In the genomic region with DNA sequence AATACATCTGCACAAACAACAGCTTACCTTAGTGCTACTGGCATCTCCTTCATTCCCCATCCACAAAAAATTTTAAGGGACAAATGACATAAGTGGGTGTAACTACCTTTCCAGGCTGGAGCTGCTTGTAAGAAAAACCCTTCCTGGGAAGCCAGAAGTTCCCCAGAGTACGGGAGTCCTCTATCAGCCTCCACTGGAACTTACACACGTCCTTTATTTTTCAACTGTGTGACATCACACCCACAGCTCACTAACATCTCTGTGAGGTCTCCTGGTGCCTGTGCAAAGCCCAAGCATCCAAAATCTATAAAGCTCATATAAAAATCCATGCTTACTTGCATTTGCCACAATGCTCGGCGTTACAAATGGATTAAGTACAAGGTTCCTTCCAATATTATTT, we compare ENCODE assay signal across 9 cellular contexts. TPM values are rescaled to one million over a fixed set of nuclear protein-coding genes. Genes with fewer than 3 reads are reported as not detected.
DNase-seq lines count a peak whose midpoint lies in the region; ATAC-seq, FAIRE-seq and TF ChIP-seq lines count a peak whose summit lies in the region.
"Had no signal": no experiment of that assay in that cellular context is flagged by ENCODE, and none has a peak within 500 bp of the region (broad histone marks: within the 10 kb centered on the region; RNA-seq: fewer than 3 reads in every experiment).

No MANE protein-coding gene starts in this region.

- peak overlapping the region; percentile 54 for H3K4me3 Mint-ChIP-seq in natural killer cell treated with Interleukin-12 subunit alpha and Interleukin-12 subunit beta and Interleukin-15 and Interleukin-18, amount 100 ng/mL, for 72 hours
- H3K4me3 Mint-ChIP-seq in natural killer cell (no peak overlapping the region), CD14-positive monocyte (peak overlapping the region in 1 of 2 donors; percentile 37)
- H3K4me3 Mint-ChIP-seq in activated naive CD8-positive, alpha-beta T cell treated with anti-CD3 and anti-CD28 coated beads, Interleukin-2, amount 50 U/mL, for 24 hours = peak overlapping the region; percentile 77

- no peak overlapping the region for H3K27ac Mint-ChIP-seq in natural killer cell treated with Interleukin-12 subunit alpha and Interleukin-12 subunit beta and Interleukin-15 and Interleukin-18, amount 100 ng/mL, for 72 hours
- H3K27ac Mint-ChIP-seq in natural killer cell = peak overlapping the region in 1 of 2 donors; percentile 74
- H3K27ac Mint-ChIP-seq in activated naive CD8-positive, alpha-beta T cell treated with anti-CD3 and anti-CD28 coated beads, Interleukin-2, amount 50 U/mL, for 24 hours = peak overlapping the region; percentile 95
- peak overlapping the region in 2 of 7 donors; percentile 49 to 51 for H3K27ac Mint-ChIP-seq in CD14-positive monocyte

- intact Hi-C loops in natural killer cell (cut with micrococcal nuclease) (loop anchor here (5.0 kb wide), 1 partner anchor 171 kb away; no protein-coding TSS in a partner anchor), CD14-positive monocyte (cut with micrococcal nuclease) (no loop called here)

- no peak for TF ChIP-seq CTCF in natural killer cell (IDR thresholded peaks at IDR 0.05)
- no peak for TF ChIP-seq CTCF in CD14-positive monocyte (IDR thresholded peaks at IDR 0.05)

- no peaks in the 10 kb centered on the region for H3K9me3 Mint-ChIP-seq in natural killer cell treated with Interleukin-12 subunit alpha and Interleukin-12 subunit beta and Interleukin-15 and Interleukin-18, amount 100 ng/mL, for 72 hours
- H3K9me3 Mint-ChIP-seq in natural killer cell (no peaks in the 10 kb centered on the region), CD14-positive monocyte (peaks cover 0 to 2% (median 0%) of the 10 kb centered on the region in 7 donors)
- H3K9me3 Mint-ChIP-seq in activated naive CD8-positive, alpha-beta T cell treated with anti-CD3 and anti-CD28 coated beads, Interleukin-2, amount 50 U/mL, for 24 hours = peaks cover 4% of the 10 kb centered on the region

- H3K27me3 Mint-ChIP-seq in natural killer cell treated with Interleukin-12 subunit alpha and Interleukin-12 subunit beta and Interleukin-15 and Interleukin-18, amount 100 ng/mL, for 72 hours = no peaks in the 10 kb centered on the region
- H3K27me3 Mint-ChIP-seq in natural killer cell (ENCODE audit: low read depth in 2 of 2) (peaks cover 8% of the 10 kb centered on the region in 2 donors), CD14-positive monocyte (ENCODE audit: low read depth in 3 of 3) (peaks cover 0 to 3% (median 0%) of the 10 kb centered on the region in 3 donors)
- no peaks in the 10 kb centered on the region for H3K27me3 Mint-ChIP-seq in activated naive CD8-positive, alpha-beta T cell treated with anti-CD3 and anti-CD28 coated beads, Interleukin-2, amount 50 U/mL, for 24 hours

- no peak for FAIRE-seq in frontal cortex (lab: Jason Lieb, UNC)

- no peak for ATAC-seq in natural killer cell treated with Interleukin-12 subunit alpha and Interleukin-12 subunit beta and Interleukin-15 and Interleukin-18, amount 100 ng/mL, for 72 hours
- no peak for ATAC-seq in natural killer cell
- no peak for ATAC-seq in activated naive CD8-positive, alpha-beta T cell treated with anti-CD3 and anti-CD28 coated beads, Interleukin-2, amount 50 U/mL, for 24 hours
- no peak for ATAC-seq in GM21390 (IDR thresholded peaks at IDR 0.05; ENCODE audit: unreplicated experiment)

- DNase-seq in natural killer cell treated with Interleukin-12 subunit alpha and Interleukin-12 subunit beta and Interleukin-15 and Interleukin-18, amount 100 ng/mL, for 72 hours (ENCODE audit: low spot score) = no peak
- DNase-seq in natural killer cell (no peak), lung microvascular endothelial cell (ENCODE audit: low read depth in 2 of 2) (peak; percentile 24 to 51), CD14-positive monocyte (ENCODE audit: low spot score) (no peak), SHP77 treated with DMSO at 0.1 percent for 48 hours (lab: John Stamatoyannopoulos, UW) (no peak), frontal cortex (ENCODE audit: low spot score in 2 of 2) (no peak)
- no peak for DNase-seq in activated naive CD8-positive, alpha-beta T cell treated with anti-CD3 and anti-CD28 coated beads, Interleukin-2, amount 50 U/mL, for 24 hours
- DNase-seq: NCI-H2171 had no signal

- peaks cover 60 to 61% of the 10 kb centered on the region in 2 donors for H3K4me1 Mint-ChIP-seq in natural killer cell treated with Interleukin-12 subunit alpha and Interleukin-12 subunit beta and Interleukin-15 and Interleukin-18, amount 100 ng/mL, for 72 hours (ENCODE audit: low read depth in 2 of 2)
- H3K4me1 Mint-ChIP-seq in natural killer cell = peaks cover 18 to 32% of the 10 kb centered on the region in 2 donors
- H3K4me1 Mint-ChIP-seq in activated naive CD8-positive, alpha-beta T cell treated with anti-CD3 and anti-CD28 coated beads, Interleukin-2, amount 50 U/mL, for 24 hours = peaks cover 34% of the 10 kb centered on the region
- H3K4me1 Mint-ChIP-seq in CD14-positive monocyte = peaks cover 33% of the 10 kb centered on the region

- H3K36me3 Mint-ChIP-seq in natural killer cell treated with Interleukin-12 subunit alpha and Interleukin-12 subunit beta and Interleukin-15 and Interleukin-18, amount 100 ng/mL, for 72 hours = no peaks in the 10 kb centered on the region
- H3K36me3 Mint-ChIP-seq in natural killer cell (no peaks in the 10 kb centered on the region), CD14-positive monocyte (no peaks in the 10 kb centered on the region)
- peaks cover 12% of the 10 kb centered on the region for H3K36me3 Mint-ChIP-seq in activated naive CD8-positive, alpha-beta T cell treated with anti-CD3 and anti-CD28 coated beads, Interleukin-2, amount 50 U/mL, for 24 hours (ENCODE audit: low read depth)

RNA-seq across cellular contexts. Expression of a gene that starts 27.6 kb away (rescaled TPM):
- total RNA-seq in natural killer cell treated with Interleukin-12 subunit alpha and Interleukin-12 subunit beta and Interleukin-15 and Interleukin-18, amount 100 ng/mL, for 72 hours = 10 to 100 TPM; 21.6 to 41.1 TPM
- 10 to 100 TPM in 1 of 3 donors, 1 to 10 TPM in 2; 5.5 to 10.6 (median 8.5) TPM for total RNA-seq in natural killer cell
- total RNA-seq in lung microvascular endothelial cell = 32.5 and 38.9 TPM in 2 replicates
- 1 to 10 TPM in 1 of 2 donors, under 1 TPM in 1; 0.82 to 1.0 TPM for polyA plus RNA-seq in CD14-positive monocyte
- total RNA-seq in frontal cortex = 51.8 TPM

Comparison
In these comparisons a context has a peak if more than half of its experiments do, and no peak if none do; other contexts are left out.
1. DNase-seq: peak in lung microvascular endothelial cell (2 of 2); none in natural killer cell treated with Interleukin-12 subunit alpha and Interleukin-12 subunit beta and Interleukin-15 and Interleukin-18, amount 100 ng/mL, for 72 hours (single experiment), natural killer cell (single experiment), activated naive CD8-positive, alpha-beta T cell treated with anti-CD3 and anti-CD28 coated beads, Interleukin-2, amount 50 U/mL, for 24 hours (single experiment), CD14-positive monocyte (single experiment), SHP77 treated with DMSO at 0.1 percent for 48 hours (single experiment) and frontal cortex (0 of 2).